ENCODE assay signal across 19 cellular contexts in the genomic region with DNA sequence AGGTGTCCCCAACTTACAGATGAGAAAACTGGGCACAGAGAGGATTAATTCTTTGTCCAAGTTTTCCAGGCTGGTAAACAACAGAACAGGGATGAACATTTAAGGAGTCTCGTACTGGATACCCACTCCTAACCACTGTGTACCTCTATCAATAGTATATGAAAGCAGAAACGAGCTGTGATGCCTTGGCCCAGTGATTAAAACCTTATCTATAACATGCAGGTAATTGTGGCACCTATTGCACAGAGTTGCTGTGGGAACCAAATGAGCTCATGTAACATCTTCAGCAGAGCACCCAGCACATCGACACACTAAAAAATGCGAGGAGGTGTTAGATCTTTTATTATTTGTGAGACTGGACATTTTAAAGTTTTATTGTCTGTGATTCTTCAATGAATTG. TPM values are rescaled to one million over a fixed set of nuclear protein-coding genes. Genes with fewer than 3 reads are reported as not detected.
A peak's percentile ranks its signal among the peaks of the same experiment; 100 is the strongest.
DNase-seq lines count a peak whose midpoint lies in the region; ATAC-seq and TF ChIP-seq lines count a peak whose summit lies in the region.
"Had no signal": no experiment of that assay in that cellular context is flagged by ENCODE, and none has a peak within 500 bp of the region (broad histone marks: within the 10 kb centered on the region; RNA-seq: fewer than 3 reads in every experiment).

No MANE protein-coding gene starts in this region.

- H3K36me3 ChIP-seq in Loucy (ENCODE audit: insufficient read depth, low read length) (no peaks in the 10 kb centered on the region), duodenal mucosa (ENCODE audit: control insufficient read depth in 1 of 2, insufficient read depth in 2 of 2, low read length in 2 of 2) (no peaks in the 10 kb centered on the region)
- H3K36me3 ChIP-seq: gastrocnemius medialis, MG63, right lobe of liver, transverse colon had no signal

- DNase-seq in activated CD4-positive, alpha-beta T cell treated with anti-CD3 and anti-CD28 coated beads, Interleukin-2, amount 10 ng/mL, durations not matched to agents 7 days and 5 days, result no peak
- DNase-seq in activated CD4-positive, alpha-beta T cell treated with anti-CD3 and anti-CD28 coated beads, Interleukin-2, amount 50 U/mL, for 1 hour, result no peak
- no peak for DNase-seq in WTC11 (ENCODE audit: low spot score)
- DNase-seq: central memory CD4-positive, alpha-beta T cell; MG63; NCI-H187 treated with DMSO at 0.1 percent for 48 hours; NCI-H510A treated with DMSO at 0.1 percent for 48 hours; PC-3; stimulated activated CD4-positive, alpha-beta T cell treated with anti-CD3 and anti-CD28 coated beads, Interleukin-2, amount 100 ng/mL, for 48 hours; transverse colon had no signal

- ATAC-seq in stimulated activated memory B cell treated with anti-CD40 and anti-IgM and Interleukin-4, amounts not matched to agents 10 μg/mL and 1 μg/mL and 100 μg/mL, for 72 hours, result no peak
- ATAC-seq in WTC11, result no peak
- ATAC-seq in HG03139 (IDR thresholded peaks at IDR 0.05; ENCODE audit: unreplicated experiment), result no peak
- no peak for ATAC-seq in GM19324 (IDR thresholded peaks at IDR 0.05; ENCODE audit: low FRiP score, unreplicated experiment)
- ATAC-seq: A549, gastrocnemius medialis, PC-3 had no signal

- CTCF ChIA-PET in activated CD4-positive, alpha-beta T cell treated with anti-CD3 and anti-CD28 coated beads, Interleukin-2, amount 10 ng/mL, durations not matched to agents 7 days and 5 days (lab: Charles Lee), result no interaction called here
- CTCF ChIA-PET in WTC11 (lab: Charles Lee), result no interaction called here

- H3K4me3 ChIP-seq in Loucy (ENCODE audit: low read length, poor library complexity, severe bottlenecking) (no peak overlapping the region), duodenal mucosa (ENCODE audit: low read depth in 1 of 2, low read length in 2 of 2) (peak overlapping the region; percentile 50 to 57)
- H3K4me3 ChIP-seq: A549, MG63 had no signal

- H3K27ac ChIP-seq in duodenal mucosa (ENCODE audit: low read depth, low read length), result no peak overlapping the region
- H3K27ac ChIP-seq: A549 had no signal

- no peaks in the 10 kb centered on the region for H3K9me3 ChIP-seq in Loucy (ENCODE audit: insufficient read depth, low read depth, low read length)
- no peaks in the 10 kb centered on the region for H3K9me3 ChIP-seq in duodenal mucosa (ENCODE audit: control insufficient read depth in 1 of 2, low read length in 2 of 2)
- H3K9me3 ChIP-seq: A549, gastrocnemius medialis, MG63, right lobe of liver, transverse colon had no signal

- H3K4me3 Mint-ChIP-seq in activated CD4-positive, alpha-beta T cell treated with anti-CD3 and anti-CD28 coated beads, Interleukin-2, amount 10 ng/mL, durations not matched to agents 7 days and 5 days, result peak overlapping the region; percentile 52
- peak overlapping the region; percentile 90 for H3K4me3 Mint-ChIP-seq in stimulated activated memory B cell treated with anti-CD40 and anti-IgM and Interleukin-4, amounts not matched to agents 10 μg/mL and 1 μg/mL and 100 μg/mL, for 72 hours
- H3K4me3 Mint-ChIP-seq in WTC11, result no peak overlapping the region

- H3K79me2 ChIP-seq in Loucy (ENCODE audit: insufficient read depth, low read length), result no peaks in the 10 kb centered on the region

- no peaks in the 10 kb centered on the region for H3K9me2 ChIP-seq in Loucy (replicated peaks; ENCODE audit: low read depth, low read length)

- H3K27ac Mint-ChIP-seq in activated CD4-positive, alpha-beta T cell treated with anti-CD3 and anti-CD28 coated beads, Interleukin-2, amount 10 ng/mL, durations not matched to agents 7 days and 5 days, result no peak overlapping the region
- H3K27ac Mint-ChIP-seq in stimulated activated memory B cell treated with anti-CD40 and anti-IgM and Interleukin-4, amounts not matched to agents 10 μg/mL and 1 μg/mL and 100 μg/mL, for 72 hours, result peak overlapping the region; percentile 96
- no peak overlapping the region for H3K27ac Mint-ChIP-seq in WTC11

- H3K36me3 Mint-ChIP-seq in activated CD4-positive, alpha-beta T cell treated with anti-CD3 and anti-CD28 coated beads, Interleukin-2, amount 10 ng/mL, durations not matched to agents 7 days and 5 days (ENCODE audit: low read depth), result peaks cover 2% of the 10 kb centered on the region
- peaks cover 32% of the 10 kb centered on the region for H3K36me3 Mint-ChIP-seq in stimulated activated memory B cell treated with anti-CD40 and anti-IgM and Interleukin-4, amounts not matched to agents 10 μg/mL and 1 μg/mL and 100 μg/mL, for 72 hours
- H3K36me3 Mint-ChIP-seq in WTC11, result no peaks in the 10 kb centered on the region

- H3K9ac ChIP-seq in Loucy (ENCODE audit: low read depth, low read length, poor library complexity, severe bottlenecking), result no peak overlapping the region
- H3K9ac ChIP-seq in duodenal mucosa (ENCODE audit: low read depth in 1 of 2, low read length in 2 of 2), result peak overlapping the region in 1 of 2 donors; percentile 15

- TF ChIP-seq CTCF in Loucy (conservative IDR thresholded peaks at IDR 0.05; ENCODE audit: low read length) (no peak), WTC11 (IDR thresholded peaks at IDR 0.05) (no peak)

- no peak overlapping the region for H2AFZ ChIP-seq in Loucy (ENCODE audit: low read length)

- peak overlapping the region; percentile 78 for H3K4me2 ChIP-seq in Loucy (ENCODE audit: low read depth, low read length, poor library complexity, severe bottlenecking)
- H3K4me2 ChIP-seq: A549 had no signal

- H3K4me1 Mint-ChIP-seq in activated CD4-positive, alpha-beta T cell treated with anti-CD3 and anti-CD28 coated beads, Interleukin-2, amount 10 ng/mL, durations not matched to agents 7 days and 5 days, result peaks cover 71% of the 10 kb centered on the region
- peaks cover 93% of the 10 kb centered on the region for H3K4me1 Mint-ChIP-seq in stimulated activated memory B cell treated with anti-CD40 and anti-IgM and Interleukin-4, amounts not matched to agents 10 μg/mL and 1 μg/mL and 100 μg/mL, for 72 hours
- 0 out of 2 replicates have a peak, but pooled peaks cover 4% of the 10 kb centered on the region for H3K4me1 Mint-ChIP-seq in WTC11

- H3K9me3 Mint-ChIP-seq in activated CD4-positive, alpha-beta T cell treated with anti-CD3 and anti-CD28 coated beads, Interleukin-2, amount 10 ng/mL, durations not matched to agents 7 days and 5 days, result no peaks in the 10 kb centered on the region
- peaks cover 3% of the 10 kb centered on the region for H3K9me3 Mint-ChIP-seq in stimulated activated memory B cell treated with anti-CD40 and anti-IgM and Interleukin-4, amounts not matched to agents 10 μg/mL and 1 μg/mL and 100 μg/mL, for 72 hours
- H3K9me3 Mint-ChIP-seq in WTC11, result no peaks in the 10 kb centered on the region

- H3F3A ChIP-seq in Loucy (ENCODE audit: low read depth), result 0 out of 2 replicates have a peak, but pooled peaks cover 1% of the 10 kb centered on the region

- no peaks in the 10 kb centered on the region for H4K20me1 ChIP-seq in Loucy (ENCODE audit: insufficient read depth, low read length, poor library complexity, severe bottlenecking)

- H3K27me3 ChIP-seq in Loucy (ENCODE audit: insufficient read depth, low read length, poor library complexity, severe bottlenecking), result no peaks in the 10 kb centered on the region
- no peaks in the 10 kb centered on the region for H3K27me3 ChIP-seq in duodenal mucosa (ENCODE audit: control insufficient read depth in 1 of 2, insufficient read depth in 2 of 2, low read length in 2 of 2)
- H3K27me3 ChIP-seq: gastrocnemius medialis, MG63, right lobe of liver, transverse colon had no signal

- peaks cover 16% of the 10 kb centered on the region for H3K27me3 Mint-ChIP-seq in activated CD4-positive, alpha-beta T cell treated with anti-CD3 and anti-CD28 coated beads, Interleukin-2, amount 10 ng/mL, durations not matched to agents 7 days and 5 days
- H3K27me3 Mint-ChIP-seq in stimulated activated memory B cell treated with anti-CD40 and anti-IgM and Interleukin-4, amounts not matched to agents 10 μg/mL and 1 μg/mL and 100 μg/mL, for 72 hours, result no peaks in the 10 kb centered on the region
- no peaks in the 10 kb centered on the region for H3K27me3 Mint-ChIP-seq in WTC11 (ENCODE audit: low read depth)

- POLR2A ChIA-PET in activated CD4-positive, alpha-beta T cell treated with anti-CD3 and anti-CD28 coated beads, Interleukin-2, amount 10 ng/mL, durations not matched to agents 7 days and 5 days (lab: Charles Lee), result no interaction called here
- POLR2A ChIA-PET in WTC11 (lab: Charles Lee), result no interaction called here

- H3K4me1 ChIP-seq in Loucy (ENCODE audit: insufficient read depth, low read length, poor library complexity, severe bottlenecking) (peaks cover 49% of the 10 kb centered on the region), duodenal mucosa (ENCODE audit: control insufficient read depth in 1 of 2, insufficient read depth in 2 of 2, low read length in 2 of 2) (peaks cover 9 to 16% of the 10 kb centered on the region in 2 donors)
- H3K4me1 ChIP-seq: A549 had no signal

TF ChIP-seq in WTC11, 78 proteins besides CTCF, POLR2A, EP300 and RAD21 (continues in another document):
- TF ChIP-seq ERG (CRISPR knock-in tag; IDR thresholded peaks at IDR 0.05) (no peak), FOXJ3 (CRISPR knock-in tag; IDR thresholded peaks at IDR 0.05; ENCODE audit: borderline replicate concordance) (no peak), ZNF219 (CRISPR knock-in tag; IDR thresholded peaks at IDR 0.05; ENCODE audit: borderline replicate concordance) (no peak), SMAD3 (CRISPR knock-in tag; IDR thresholded peaks at IDR 0.05; ENCODE audit: borderline replicate concordance) (no peak), IRF2 (CRISPR knock-in tag; IDR thresholded peaks at IDR 0.05; ENCODE audit: borderline replicate concordance, low read depth) (no peak)

RNA-seq across cellular contexts. Expression of gene TMEM273, which starts 1.6 kb away (rescaled TPM):
- 10 to 100 TPM; 12.5 to 14.0 TPM for total RNA-seq in activated CD4-positive, alpha-beta T cell treated with anti-CD3 and anti-CD28 coated beads, Interleukin-2, amount 10 ng/mL, durations not matched to agents 7 days and 5 days
- 0.09 to 0.39 TPM (median 0.27 TPM) in 3 replicates for total RNA-seq in WTC11 (2021)
- total RNA-seq: PC-3 had no signal

RNA-seq across cellular contexts. Expression of gene FAM170B, which starts 52.8 kb away (rescaled TPM):
- not detected for total RNA-seq in activated CD4-positive, alpha-beta T cell treated with anti-CD3 and anti-CD28 coated beads, Interleukin-2, amount 10 ng/mL, durations not matched to agents 7 days and 5 days
- not detected in 3 replicates for total RNA-seq in WTC11 (2021)
- total RNA-seq: gastrocnemius medialis, mesenteric fat pad, PC-3, right lobe of liver, transverse colon had no signal
